In the genomic region with DNA sequence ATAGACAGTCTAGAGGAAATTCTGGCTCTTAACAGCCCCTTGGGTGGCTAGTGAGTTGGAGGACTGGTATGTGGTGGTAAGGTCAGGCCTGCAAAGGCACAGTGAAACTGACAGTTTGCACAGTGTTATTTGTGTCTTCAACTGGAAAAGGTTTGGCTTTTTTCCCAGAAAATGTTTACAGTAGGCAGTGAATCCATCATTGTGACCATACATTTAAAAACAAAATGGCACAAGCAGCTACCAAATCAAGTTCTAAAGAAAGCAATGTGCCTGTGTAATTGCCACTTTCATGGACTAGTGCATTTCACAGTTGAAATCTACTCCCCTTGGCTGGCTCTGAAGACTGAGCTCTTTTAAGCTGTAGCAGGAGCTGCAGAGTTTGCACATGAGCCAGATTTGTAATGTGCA, we compare ENCODE assay signal across 8 cellular contexts. TPM values are rescaled to one million over a fixed set of nuclear protein-coding genes. Genes with fewer than 3 reads are reported as not detected.
DNase-seq lines count a peak whose midpoint lies in the region; ATAC-seq and TF ChIP-seq lines count a peak whose summit lies in the region.

No MANE protein-coding gene starts in this region.

- no peak for TF ChIP-seq RAD21 in liver (IDR thresholded peaks at IDR 0.05)

- in situ Hi-C loops in astrocyte of the spinal cord (cut with HindIII; ENCODE audit: low sequenced_read_pairs) = no loop called here

- H3K36me3 Mint-ChIP-seq in T-cell = peaks cover 45% of the 10 kb centered on the region

- ATAC-seq in HG02759 (IDR thresholded peaks at IDR 0.05; ENCODE audit: unreplicated experiment) = no peak
- ATAC-seq in T-cell (replicated peaks in 1 of 4) = no peak

- no peaks in the 10 kb centered on the region for H3K4me1 Mint-ChIP-seq in T-cell

- H3K27me3 ChIP-seq in liver (ENCODE audit: control insufficient read depth in 4 of 4, insufficient read depth in 4 of 4, low read length in 3 of 4) = no peaks in the 10 kb centered on the region

- H3K4me3 ChIP-seq in astrocyte of the spinal cord (ENCODE audit: low read depth, low read length) (no peak overlapping the region), liver (ENCODE audit: low read depth in 1 of 3, low read length in 3 of 3) (no peak overlapping the region)

- H3K27ac Mint-ChIP-seq in T-cell = no peak overlapping the region

- no peaks in the 10 kb centered on the region for H3K9me3 ChIP-seq in liver (ENCODE audit: control insufficient read depth in 4 of 4, low read length in 3 of 4)

- H3K4me3 Mint-ChIP-seq in T-cell = no peak overlapping the region

- no peak for TF ChIP-seq CTCF in astrocyte of the spinal cord (IDR thresholded peaks at IDR 0.05; ENCODE audit: low read depth, low read length)
- TF ChIP-seq CTCF in liver (IDR thresholded peaks at IDR 0.05; ENCODE audit: low read depth, low read length, missing input control) = no peak

- H3K9ac ChIP-seq in liver (ENCODE audit: low read depth in 1 of 2, low read length in 2 of 2) = no peak overlapping the region

- POLR2A ChIA-PET in T-cell (lab: Charles Lee) = no interaction called here

- H3K9me3 Mint-ChIP-seq in T-cell = no peaks in the 10 kb centered on the region

- H3K27ac ChIP-seq in liver (ENCODE audit: low read depth in 1 of 2, low read length in 2 of 2) = no peak overlapping the region

- DNase-seq in COLO668 (lab: John Stamatoyannopoulos, UW; ENCODE audit: unreplicated experiment) (peak; percentile 37), NCI-H1694 (lab: John Stamatoyannopoulos, UW) (peak; percentile 99), astrocyte of the spinal cord (ENCODE audit: low read depth, low spot score) (peak; percentile 84), HUDEP-2 (lab: John Stamatoyannopoulos, UW; ENCODE audit: unreplicated experiment in 76 of 76) (no peak), mesenteric fat pad (ENCODE audit: low spot score) (no peak), T-cell (no peak)

- H3K27me3 Mint-ChIP-seq in T-cell = no peaks in the 10 kb centered on the region

- peaks cover 0 to 11% (median 0%) of the 10 kb centered on the region in 4 donors for H3K36me3 ChIP-seq in liver (ENCODE audit: control insufficient read depth in 4 of 4, insufficient read depth in 3 of 4, low read depth in 1 of 4, low read length in 3 of 4)

- peaks cover 0 to 7% (median 2%) of the 10 kb centered on the region in 4 donors for H3K4me1 ChIP-seq in liver (ENCODE audit: control insufficient read depth in 4 of 4, insufficient read depth in 4 of 4, low read length in 3 of 4)

- CTCF ChIA-PET in T-cell (lab: Charles Lee) = no interaction called here

TF ChIP-seq in liver, 16 proteins besides CTCF, POLR2A, EP300 and RAD21:
- TF ChIP-seq TAF1 (conservative IDR thresholded peaks at IDR 0.05) = no peak
- TF ChIP-seq YY1 (IDR thresholded peaks at IDR 0.05) = peak; percentile 84
- TF ChIP-seq, protein P1, sequence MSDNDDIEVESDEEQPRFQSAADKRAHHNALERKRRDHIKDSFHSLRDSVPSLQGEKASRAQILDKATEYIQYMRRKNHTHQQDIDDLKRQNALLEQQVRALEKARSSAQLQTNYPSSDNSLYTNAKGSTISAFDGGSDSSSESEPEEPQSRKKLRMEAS (IDR thresholded peaks at IDR 0.05) = no peak
- TF ChIP-seq HNF4A (conservative IDR thresholded peaks at IDR 0.05) = no peak
- TF ChIP-seq, protein P2, sequence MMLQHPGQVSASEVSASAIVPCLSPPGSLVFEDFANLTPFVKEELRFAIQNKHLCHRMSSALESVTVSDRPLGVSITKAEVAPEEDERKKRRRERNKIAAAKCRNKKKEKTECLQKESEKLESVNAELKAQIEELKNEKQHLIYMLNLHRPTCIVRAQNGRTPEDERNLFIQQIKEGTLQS (IDR thresholded peaks at IDR 0.05) = no peak
- TF ChIP-seq NR2F2 (IDR thresholded peaks at IDR 0.05) = no peak
- TF ChIP-seq RXRA (IDR thresholded peaks at IDR 0.05) = peak in 1 of 2 donors; percentile 23
- no peak for TF ChIP-seq SP1 (IDR thresholded peaks at IDR 0.05)
TF ChIP-seq in liver: peak in this region for 2.

RNA-seq across cellular contexts. Expression of a gene that starts 24.8 kb away (rescaled TPM):
- total RNA-seq in liver (10 to 100 TPM; 35.3 to 37.9 TPM), mesenteric fat pad (52.3 TPM), T-cell (10 to 100 TPM; 22.0 to 31.2 (median 26.0) TPM)
- 10 to 100 TPM; 36.0 to 54.1 TPM for polyA plus RNA-seq in liver

RNA-seq across cellular contexts. Expression of a gene that starts 26.8 kb away (rescaled TPM):
- 1 to 10 TPM; 7.4 to 7.9 TPM for total RNA-seq in liver
- polyA plus RNA-seq in liver = 1 to 10 TPM; 2.3 to 3.5 TPM
- 44.6 TPM for total RNA-seq in mesenteric fat pad
- 10 to 100 TPM; 13.2 to 29.6 (median 24.6) TPM for total RNA-seq in T-cell

RNA-seq across cellular contexts. Expression of a gene that starts 28.3 kb away (rescaled TPM):
- total RNA-seq in liver (not detected), mesenteric fat pad (not detected), T-cell (not detected)
- polyA plus RNA-seq in liver = not detected

RNA-seq across cellular contexts. Expression of a gene that starts 39.3 kb away (rescaled TPM):
- total RNA-seq in liver (10 to 100 TPM; 19.4 to 30.8 TPM), mesenteric fat pad (90.8 TPM), T-cell (10 to 100 TPM; 41.4 to 54.5 (median 52.7) TPM)
- polyA plus RNA-seq in liver = 10 to 100 TPM; 10.2 to 17.3 TPM

Comparison
In these comparisons a context has a peak if more than half of its experiments do, and no peak if none do; other contexts are left out.
1. DNase-seq: peak in COLO668 (single experiment), NCI-H1694 (single experiment) and astrocyte of the spinal cord (single experiment); none in HUDEP-2 (0 of 76), mesenteric fat pad (single experiment) and T-cell (0 of 34).